In the genomic region with DNA sequence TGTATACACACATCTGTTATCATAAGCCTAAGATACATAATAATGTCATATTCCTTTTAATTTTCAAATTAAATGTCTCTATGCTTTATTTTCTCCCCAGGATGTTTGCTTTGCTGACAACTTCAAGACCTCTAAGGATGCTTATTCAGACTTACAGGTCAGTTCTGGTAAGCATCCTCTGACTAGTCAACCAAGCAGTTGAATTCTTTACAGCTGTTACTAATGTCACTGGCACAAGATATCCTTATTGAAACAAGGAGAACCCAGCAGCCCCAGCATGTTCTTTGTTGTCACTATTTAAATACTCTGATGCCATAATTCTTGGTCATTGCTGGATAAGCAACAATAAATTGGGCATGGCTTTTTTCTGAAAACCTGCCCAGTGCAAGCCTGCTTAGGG, we compare ENCODE assay signal across 20 cellular contexts.
DNase-seq lines count a peak whose midpoint lies in the region; ATAC-seq lines count a peak whose summit lies in the region.
"Had no signal": no experiment of that assay in that cellular context is flagged by ENCODE, and none has a peak within 500 bp of the region (broad histone marks: within the 10 kb centered on the region; RNA-seq: fewer than 3 reads in every experiment).

No MANE protein-coding gene starts in this region.

- H3K9me3 Mint-ChIP-seq in activated naive CD4-positive, alpha-beta T cell treated with anti-CD3 and anti-CD28 coated beads for 36 hours = no peaks in the 10 kb centered on the region

- no peak overlapping the region for H3K27ac Mint-ChIP-seq in activated naive CD4-positive, alpha-beta T cell treated with anti-CD3 and anti-CD28 coated beads for 36 hours
- H3K27ac Mint-ChIP-seq in T-helper 17 cell = no peak overlapping the region
- H3K27ac Mint-ChIP-seq: B cell had no signal

- CTCF ChIA-PET in activated naive CD4-positive, alpha-beta T cell treated with anti-CD3 and anti-CD28 coated beads for 36 hours (lab: Charles Lee) = no interaction called here

- intact Hi-C loops in activated naive CD4-positive, alpha-beta T cell treated with anti-CD3 and anti-CD28 coated beads for 36 hours (cut with micrococcal nuclease) = loop anchor here (5.0 to 10.0 kb wide), 2 partner anchors 279 to 443 kb away; no protein-coding TSS in a partner anchor

- no peaks in the 10 kb centered on the region for H3K4me1 Mint-ChIP-seq in activated naive CD4-positive, alpha-beta T cell treated with anti-CD3 and anti-CD28 coated beads for 36 hours (ENCODE audit: low read depth)
- no peaks in the 10 kb centered on the region for H3K4me1 Mint-ChIP-seq in T-helper 17 cell

- ATAC-seq in GM19328 (IDR thresholded peaks at IDR 0.05; ENCODE audit: unreplicated experiment) = no peak
- no peak for ATAC-seq in left lobe of liver
- no peak for ATAC-seq in T-helper 17 cell

- DNase-seq in EH (ENCODE audit: low read depth) (peak; percentile 27), NCI-H345 treated with DMSO at 0.1 percent for 48 hours (lab: John Stamatoyannopoulos, UW; ENCODE audit: unreplicated experiment) (peak; percentile 4), epithelial cell of prostate (ENCODE audit: low read depth, low spot score) (peak; percentile 5), myocyte (ENCODE audit: low read depth) (peak; percentile 11), left lobe of liver (ENCODE audit: low spot score) (no peak), T-helper 17 cell (no peak)
- no peak for DNase-seq in activated naive CD4-positive, alpha-beta T cell treated with anti-CD3 and anti-CD28 coated beads for 36 hours
- DNase-seq: EL, GF-D8, H7, Karpas-422, MG63, NCI-H1417, NCI-H1694 treated with DMSO at 0.1 percent for 48 hours, NCI-H2081 treated with DMSO at 0.1 percent for 48 hours, NCI-H748 treated with DMSO at 0.1 percent for 48 hours, SHP77 treated with DMSO at 0.1 percent for 48 hours had no signal

- H3K36me3 Mint-ChIP-seq in activated naive CD4-positive, alpha-beta T cell treated with anti-CD3 and anti-CD28 coated beads for 36 hours (ENCODE audit: low read depth) = no peaks in the 10 kb centered on the region
- H3K36me3 Mint-ChIP-seq in T-helper 17 cell (ENCODE audit: low read depth) = peaks cover 4% of the 10 kb centered on the region

- no peaks in the 10 kb centered on the region for H3K27me3 Mint-ChIP-seq in activated naive CD4-positive, alpha-beta T cell treated with anti-CD3 and anti-CD28 coated beads for 36 hours (ENCODE audit: low read depth)
- no peaks in the 10 kb centered on the region for H3K27me3 Mint-ChIP-seq in T-helper 17 cell
- H3K27me3 Mint-ChIP-seq: B cell had no signal

- H3K27ac ChIP-seq in epithelial cell of prostate = peak overlapping the region; percentile 17
- H3K27ac ChIP-seq: RWPE1 had no signal

- no peaks in the 10 kb centered on the region for H3K9me3 ChIP-seq in T-helper 17 cell (ENCODE audit: control insufficient read depth, low read length, poor library complexity, severe bottlenecking)
- H3K9me3 ChIP-seq: MG63 had no signal

- H3K4me3 Mint-ChIP-seq in activated naive CD4-positive, alpha-beta T cell treated with anti-CD3 and anti-CD28 coated beads for 36 hours = no peak overlapping the region
- no peak overlapping the region for H3K4me3 Mint-ChIP-seq in T-helper 17 cell
- H3K4me3 Mint-ChIP-seq: B cell had no signal

Comparison
In these comparisons a context has a peak if more than half of its experiments do, and no peak if none do; other contexts are left out.
1. DNase-seq: peak in EH (single experiment), NCI-H345 treated with DMSO at 0.1 percent for 48 hours (single experiment), epithelial cell of prostate (single experiment) and myocyte (single experiment); none in left lobe of liver (single experiment), activated naive CD4-positive, alpha-beta T cell treated with anti-CD3 and anti-CD28 coated beads for 36 hours (single experiment) and T-helper 17 cell (0 of 3).